Comparison of ENCODE assay signal across 19 cellular contexts in the genomic region with DNA sequence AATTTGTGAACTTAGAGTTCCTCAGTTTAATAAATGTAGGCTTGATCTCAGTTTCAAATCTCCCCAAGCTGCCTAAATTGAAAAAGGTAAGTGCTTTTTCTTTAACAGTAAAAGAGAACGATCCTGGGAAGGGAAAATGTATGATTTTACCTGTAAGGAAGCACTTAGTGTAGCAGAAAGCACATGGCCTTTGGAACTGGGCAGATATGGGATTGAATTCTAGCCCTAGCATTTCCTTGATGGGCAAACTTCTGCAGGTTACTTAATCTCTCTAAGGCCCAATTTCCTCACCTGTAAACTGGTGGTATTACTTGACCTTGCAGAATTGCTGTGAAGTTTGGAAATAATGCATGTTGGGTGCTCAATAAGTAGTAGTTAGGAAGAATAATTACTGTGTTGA. TPM values are rescaled to one million over a fixed set of nuclear protein-coding genes. Genes with fewer than 3 reads are reported as not detected.
A peak's percentile ranks its signal among the peaks of the same experiment; 100 is the strongest.
DNase-seq lines count a peak whose midpoint lies in the region; FAIRE-seq and TF ChIP-seq lines count a peak whose summit lies in the region.
"Had no signal": no experiment of that assay in that cellular context is flagged by ENCODE, and none has a peak within 500 bp of the region (broad histone marks: within the 10 kb centered on the region; RNA-seq: fewer than 3 reads in every experiment).

No MANE protein-coding gene starts in this region.

- H3K9me3 ChIP-seq in Karpas-422 (ENCODE audit: low read length) = no peaks in the 10 kb centered on the region
- no peaks in the 10 kb centered on the region for H3K9me3 ChIP-seq in small intestine (ENCODE audit: control insufficient read depth, low read depth)
- no peaks in the 10 kb centered on the region for H3K9me3 ChIP-seq in ascending aorta
- H3K9me3 ChIP-seq: BLaER1 treated with 17β-estradiol and CSF1 and Interleukin-3, amounts not matched to agents 10 nM and 100 nM had no signal

- FAIRE-seq in small intestine (lab: Jason Lieb, UNC) = no peak
- FAIRE-seq: G401.6, GM12891 had no signal

- H3K9me2 ChIP-seq in Karpas-422 (replicated peaks; ENCODE audit: insufficient read depth, low read length) = no peaks in the 10 kb centered on the region

- peaks cover 68% of the 10 kb centered on the region for H3K4me1 Mint-ChIP-seq in activated CD4-positive, alpha-beta memory T cell treated with anti-CD3 and anti-CD28 coated beads, Interleukin-2, amount 10 ng/mL, durations not matched to agents 7 days and 5 days
- peaks cover 61% of the 10 kb centered on the region for H3K4me1 Mint-ChIP-seq in activated CD4-positive, alpha-beta memory T cell treated with anti-CD3 and anti-CD28 coated beads for 36 hours (ENCODE audit: low read depth)

- H3K4me1 ChIP-seq in Karpas-422 (ENCODE audit: low read length) (peaks cover 88% of the 10 kb centered on the region), mesendoderm (ENCODE audit: control insufficient read depth, low read depth, low read length) (no peaks in the 10 kb centered on the region), small intestine (ENCODE audit: control insufficient read depth in 2 of 2, insufficient read depth in 1 of 2, low read depth in 1 of 2, low read length in 1 of 2) (peaks cover 11 to 18% of the 10 kb centered on the region in 2 donors), ascending aorta (peaks cover 3 to 30% of the 10 kb centered on the region in 2 donors)

- DNase-seq in activated CD4-positive, alpha-beta memory T cell treated with anti-CD3 and anti-CD28 coated beads, Interleukin-2, amount 10 ng/mL, durations not matched to agents 7 days and 5 days = no peak
- no peak for DNase-seq in activated CD4-positive, alpha-beta memory T cell treated with anti-CD3 and anti-CD28 coated beads for 36 hours
- DNase-seq in Karpas-422 (no peak), mesendoderm (no peak), small intestine (peak; percentile 65), medulla oblongata (ENCODE audit: extremely low spot score) (no peak), NCI-H2081 (lab: John Stamatoyannopoulos, UW) (no peak), ascending aorta (ENCODE audit: low spot score in 2 of 2) (no peak)
- DNase-seq: 8988T; ACHN; CD4-positive, CD25-positive, alpha-beta regulatory T cell; DMS153; DMS79 treated with DMSO at 0.1 percent for 48 hours; EL; GM23248; H7 had no signal

- no peak overlapping the region for H3K56ac ChIP-seq in mesendoderm (ENCODE audit: low read length)

- no peak overlapping the region for H3K4me3 ChIP-seq in Karpas-422 (ENCODE audit: low read length)
- no peak overlapping the region for H3K4me3 ChIP-seq in mesendoderm (ENCODE audit: low read length)
- no peak overlapping the region for H3K4me3 ChIP-seq in small intestine (ENCODE audit: low read depth in 1 of 2, low read length in 2 of 2)
- H3K4me3 ChIP-seq in ascending aorta = no peak overlapping the region
- H3K4me3 ChIP-seq: BLaER1 treated with 17β-estradiol and CSF1 and Interleukin-3, amounts not matched to agents 10 nM and 100 nM; GM23248 had no signal

- no peak overlapping the region for H2BK5ac ChIP-seq in mesendoderm (ENCODE audit: low read length)

- intact Hi-C loops in activated CD4-positive, alpha-beta memory T cell treated with anti-CD3 and anti-CD28 coated beads for 36 hours (cut with micrococcal nuclease) = no loop called here
- intact Hi-C loops in ascending aorta (cut with DNase I) = no loop called here

- H3K4me3 Mint-ChIP-seq in activated CD4-positive, alpha-beta memory T cell treated with anti-CD3 and anti-CD28 coated beads, Interleukin-2, amount 10 ng/mL, durations not matched to agents 7 days and 5 days = no peak overlapping the region
- no peak overlapping the region for H3K4me3 Mint-ChIP-seq in activated CD4-positive, alpha-beta memory T cell treated with anti-CD3 and anti-CD28 coated beads for 36 hours

- TF ChIP-seq CTCF in ascending aorta (IDR thresholded peaks at IDR 0.05) = no peak

- H3K27me3 Mint-ChIP-seq in activated CD4-positive, alpha-beta memory T cell treated with anti-CD3 and anti-CD28 coated beads, Interleukin-2, amount 10 ng/mL, durations not matched to agents 7 days and 5 days = no peaks in the 10 kb centered on the region
- H3K27me3 Mint-ChIP-seq in activated CD4-positive, alpha-beta memory T cell treated with anti-CD3 and anti-CD28 coated beads for 36 hours = no peaks in the 10 kb centered on the region
- H3K27me3 Mint-ChIP-seq: CD4-positive, CD25-positive, alpha-beta regulatory T cell had no signal

- peaks cover 59% of the 10 kb centered on the region for H3K36me3 ChIP-seq in Karpas-422 (ENCODE audit: insufficient read depth, low read length)
- peaks cover 6% of the 10 kb centered on the region for H3K36me3 ChIP-seq in mesendoderm (ENCODE audit: control insufficient read depth, insufficient read depth, low read length)
- peaks cover 7 to 10% of the 10 kb centered on the region in 2 donors for H3K36me3 ChIP-seq in small intestine (ENCODE audit: control insufficient read depth in 2 of 2, insufficient read depth in 2 of 2, low read length in 2 of 2)
- H3K36me3 ChIP-seq in ascending aorta = peaks cover 11 to 16% of the 10 kb centered on the region in 2 donors

- H3K79me1 ChIP-seq in mesendoderm (ENCODE audit: low read length) = peaks cover 11% of the 10 kb centered on the region

- H3K27ac ChIP-seq in Karpas-422 (ENCODE audit: low read length) (peak overlapping the region; percentile 94), mesendoderm (ENCODE audit: low read depth, low read length) (no peak overlapping the region), small intestine (ENCODE audit: low read depth in 1 of 2, low read length in 1 of 2) (no peak overlapping the region), ascending aorta (no peak overlapping the region)
- H3K27ac ChIP-seq: BLaER1 treated with 17β-estradiol and CSF1 and Interleukin-3, amounts not matched to agents 10 nM and 100 nM; GM23248 had no signal

- H3K79me2 ChIP-seq in Karpas-422 (ENCODE audit: low read length) (peaks cover 96% of the 10 kb centered on the region), mesendoderm (ENCODE audit: control insufficient read depth, insufficient read depth, low read length) (peaks cover 52% of the 10 kb centered on the region)

- H3K4me2 ChIP-seq in Karpas-422 (ENCODE audit: low read depth, low read length, poor library complexity, severe bottlenecking) = no peak overlapping the region
- H3K4me2 ChIP-seq in mesendoderm (ENCODE audit: low read length) = no peak overlapping the region

- H3K36me3 Mint-ChIP-seq in activated CD4-positive, alpha-beta memory T cell treated with anti-CD3 and anti-CD28 coated beads, Interleukin-2, amount 10 ng/mL, durations not matched to agents 7 days and 5 days (ENCODE audit: low read depth) = peaks cover 51% of the 10 kb centered on the region
- H3K36me3 Mint-ChIP-seq in activated CD4-positive, alpha-beta memory T cell treated with anti-CD3 and anti-CD28 coated beads for 36 hours = peaks cover 39% of the 10 kb centered on the region

- H3K18ac ChIP-seq in mesendoderm (ENCODE audit: low read length) = no peak overlapping the region

- no peak overlapping the region for H3K9ac ChIP-seq in Karpas-422 (ENCODE audit: low read length)
- H3K9ac ChIP-seq in mesendoderm (ENCODE audit: low read length) = no peak overlapping the region
- H3K9ac ChIP-seq: BLaER1 treated with 17β-estradiol and CSF1 and Interleukin-3, amounts not matched to agents 10 nM and 100 nM; GM23248 had no signal

- peaks cover 18% of the 10 kb centered on the region; the same call in 1 of the 2 replicates for H4K20me1 ChIP-seq in Karpas-422 (ENCODE audit: insufficient read depth, low read depth, low read length)

- CTCF ChIA-PET in activated CD4-positive, alpha-beta memory T cell treated with anti-CD3 and anti-CD28 coated beads, Interleukin-2, amount 10 ng/mL, durations not matched to agents 7 days and 5 days (lab: Charles Lee) = no interaction called here
- CTCF ChIA-PET in activated CD4-positive, alpha-beta memory T cell treated with anti-CD3 and anti-CD28 coated beads for 36 hours (lab: Charles Lee) = interaction anchor here (0.9 kb wide), 1 partner anchor 40 kb away, joined by 5 read pairs; no protein-coding TSS in a partner anchor

- H3K27me3 ChIP-seq in Karpas-422 (ENCODE audit: low read length) = no peaks in the 10 kb centered on the region
- H3K27me3 ChIP-seq in mesendoderm (ENCODE audit: insufficient read depth, low read length, poor library complexity) = no peaks in the 10 kb centered on the region
- H3K27me3 ChIP-seq in small intestine (ENCODE audit: control insufficient read depth in 2 of 2, insufficient read depth in 2 of 2, low read length in 2 of 2) = no peaks in the 10 kb centered on the region
- no peaks in the 10 kb centered on the region for H3K27me3 ChIP-seq in ascending aorta
- H3K27me3 ChIP-seq: BLaER1 treated with 17β-estradiol and CSF1 and Interleukin-3, amounts not matched to agents 10 nM and 100 nM had no signal

- WGBS in mesendoderm (ENCODE audit: extremely low coverage, insufficient coverage, low lambda C conversion rate) = no CpG with 5 or more reads among the region's 1 CpG
- 32 to 66% (median 48%) methylated on average over 1 of the region's 1 CpG for WGBS in small intestine, 3 donors

- no peak overlapping the region for H2BK15ac ChIP-seq in mesendoderm (replicated peaks; ENCODE audit: low read depth)

- POLR2A ChIA-PET in activated CD4-positive, alpha-beta memory T cell treated with anti-CD3 and anti-CD28 coated beads, Interleukin-2, amount 10 ng/mL, durations not matched to agents 7 days and 5 days (lab: Charles Lee) = interaction anchor here (4.1 to 14.1 kb wide), 2 partner anchors 7 to 12 kb away, joined by 40 to 168 read pairs; a partner anchor contains a TSS
- POLR2A ChIA-PET in activated CD4-positive, alpha-beta memory T cell treated with anti-CD3 and anti-CD28 coated beads for 36 hours (lab: Charles Lee) = no interaction called here

- H4K8ac ChIP-seq in mesendoderm (ENCODE audit: low read depth, low read length) = peak overlapping the region; percentile 56

- no peak overlapping the region for H2AK5ac ChIP-seq in mesendoderm (ENCODE audit: low read length)

- H3K9me3 Mint-ChIP-seq in activated CD4-positive, alpha-beta memory T cell treated with anti-CD3 and anti-CD28 coated beads, Interleukin-2, amount 10 ng/mL, durations not matched to agents 7 days and 5 days = no peaks in the 10 kb centered on the region
- no peaks in the 10 kb centered on the region for H3K9me3 Mint-ChIP-seq in activated CD4-positive, alpha-beta memory T cell treated with anti-CD3 and anti-CD28 coated beads for 36 hours
- H3K9me3 Mint-ChIP-seq: CD4-positive, CD25-positive, alpha-beta regulatory T cell had no signal

- no peak overlapping the region for H2BK120ac ChIP-seq in mesendoderm (ENCODE audit: low read depth, low read length)

- H3K23ac ChIP-seq in mesendoderm (ENCODE audit: low read length) = no peak overlapping the region

- H3K4ac ChIP-seq in mesendoderm (ENCODE audit: low read depth, low read length) = no peak overlapping the region

- H3K27ac Mint-ChIP-seq in activated CD4-positive, alpha-beta memory T cell treated with anti-CD3 and anti-CD28 coated beads, Interleukin-2, amount 10 ng/mL, durations not matched to agents 7 days and 5 days = peak overlapping the region; percentile 21
- H3K27ac Mint-ChIP-seq in activated CD4-positive, alpha-beta memory T cell treated with anti-CD3 and anti-CD28 coated beads for 36 hours = no peak overlapping the region

- no peak overlapping the region for H2AFZ ChIP-seq in Karpas-422 (ENCODE audit: low read length)
- H2AFZ ChIP-seq: GM23248 had no signal

- H4K5ac ChIP-seq in mesendoderm (ENCODE audit: low read length) = no peak overlapping the region

RNA-seq across cellular contexts. Expression of a gene that starts 11.6 kb away (rescaled TPM):
- 100 to 1,000 TPM; 317 to 335 TPM for total RNA-seq in activated CD4-positive, alpha-beta memory T cell treated with anti-CD3 and anti-CD28 coated beads, Interleukin-2, amount 10 ng/mL, durations not matched to agents 7 days and 5 days
- 100 to 1,000 TPM; 352 to 358 TPM for total RNA-seq in activated CD4-positive, alpha-beta memory T cell treated with anti-CD3 and anti-CD28 coated beads for 36 hours
- total RNA-seq in Karpas-422 (2014; rRNA removed; shearing (Covaris generic); ENCODE audit: low replicate concordance) = 29.1 and 76.3 TPM in 2 replicates
- 281 TPM for polyA plus RNA-seq in mesendoderm (2013, experiment 1 of 2)
- polyA plus RNA-seq in mesendoderm (2013, experiment 2 of 2) = 283 TPM
- polyA plus RNA-seq in small intestine = 100 to 1,000 TPM; 106 to 188 (median 176) TPM
- total RNA-seq in ascending aorta = 13.9 TPM

RNA-seq across cellular contexts. Expression of a gene that starts 56.7 kb away (rescaled TPM):
- under 1 TPM; 0.53 to 0.83 TPM for total RNA-seq in activated CD4-positive, alpha-beta memory T cell treated with anti-CD3 and anti-CD28 coated beads, Interleukin-2, amount 10 ng/mL, durations not matched to agents 7 days and 5 days
- total RNA-seq in activated CD4-positive, alpha-beta memory T cell treated with anti-CD3 and anti-CD28 coated beads for 36 hours = under 1 TPM; 0.69 to 0.99 TPM
- total RNA-seq in Karpas-422 (2014; rRNA removed; shearing (Covaris generic); ENCODE audit: low replicate concordance) = not detected in 2 replicates
- not detected for polyA plus RNA-seq in mesendoderm (2013, experiment 1 of 2)
- not detected for polyA plus RNA-seq in mesendoderm (2013, experiment 2 of 2)
- under 1 TPM in 1 of 3 donors, not detected in 2; 0.03 TPM for polyA plus RNA-seq in small intestine
- total RNA-seq in ascending aorta = not detected
- total RNA-seq: GM23248, H7 had no signal
- polyA plus RNA-seq: GM23248 had no signal
